ENCODE assay signal across 10 cellular contexts in genomic region chr5:140075371-140075770, GRCh38. TPM values are rescaled to one million over a fixed set of nuclear protein-coding genes. Genes with fewer than 3 reads are reported as not detected.
DNase-seq lines count a peak whose midpoint lies in the region; ATAC-seq, FAIRE-seq and TF ChIP-seq lines count a peak whose summit lies in the region.
"Had no signal": no experiment of that assay in that cellular context is flagged by ENCODE, and none has a peak within 500 bp of the region (broad histone marks: within the 10 kb centered on the region; RNA-seq: fewer than 3 reads in every experiment).

No MANE protein-coding gene starts in this region.

- intact Hi-C loops in K562 (cut with micrococcal nuclease), result no loop called here

- peak in 2 of 3 experiments; percentile 20 to 50; a peak in 3 of 6 replicates for TF ChIP-seq CTCF in K562 (IDR thresholded peaks at IDR 0.05 in 2 of 3, conservative IDR thresholded peaks at IDR 0.05 in 1 of 3; ENCODE audit: insufficient read depth in 2 of 3, low read depth in 1 of 3, low read length in 3 of 3)
- TF ChIP-seq CTCF in neural crest cell (conservative IDR thresholded peaks at IDR 0.05), result peak; percentile 40

- in situ Hi-C loops in K562 (cut with MboI), result no loop called here

- H3K79me2 ChIP-seq in K562 (ENCODE audit: control insufficient read depth, insufficient read depth, low read length), result no peaks in the 10 kb centered on the region

- H3K36me3 Mint-ChIP-seq in neural crest cell (ENCODE audit: low read depth), result no peaks in the 10 kb centered on the region
- H3K36me3 Mint-ChIP-seq: activated CD8-positive, alpha-beta memory T cell treated with anti-CD3 and anti-CD28 coated beads, Interleukin-2, amount 10 ng/mL, durations not matched to agents 7 days and 5 days had no signal

- no peak for FAIRE-seq in K562 (lab: Jason Lieb, UNC)

- H3K4me3 Mint-ChIP-seq in neural crest cell, result no peak overlapping the region
- H3K4me3 Mint-ChIP-seq: activated CD8-positive, alpha-beta memory T cell treated with anti-CD3 and anti-CD28 coated beads, Interleukin-2, amount 10 ng/mL, durations not matched to agents 7 days and 5 days had no signal

- no peaks in the 10 kb centered on the region for H3K36me3 ChIP-seq in K562 (ENCODE audit: control insufficient read depth, insufficient read depth, low read length)

- H3K27me3 ChIP-seq in K562 (ENCODE audit: control insufficient read depth in 2 of 2, insufficient read depth in 2 of 2, low read length in 2 of 2), result no peaks in the 10 kb centered on the region

- H3K4me2 ChIP-seq in K562 (ENCODE audit: insufficient read depth, low read length), result no peak overlapping the region

- TF ChIP-seq EP300 in K562 (IDR thresholded peaks at IDR 0.05; ENCODE audit: low read length), result no peak

- H4K20me1 ChIP-seq in K562 (replicated peaks; ENCODE audit: control insufficient read depth, insufficient read depth, low read length), result no peaks in the 10 kb centered on the region

- CTCF ChIA-PET in K562 (lab: Yijun Ruan, JAX; ENCODE audit: low intra/inter-chr PET ratio), result interaction anchor here (0.6 to 5.3 kb wide), 6 partner anchors 25 to 276 kb away, joined by 3 to 73 read pairs (median 4); no protein-coding TSS in a partner anchor

- no peaks in the 10 kb centered on the region for H3K4me1 Mint-ChIP-seq in neural crest cell

- H3K9ac ChIP-seq in K562 (ENCODE audit: insufficient read depth in 1 of 2, low read depth in 2 of 2, low read length in 2 of 2), result no peak overlapping the region

- 0% methylated on average over 2 of the region's 2 CpGs for WGBS in K562 (ENCODE audit: insufficient coverage, low coverage, missing lambda C conversion rate)

- no peak overlapping the region for H2AFZ ChIP-seq in K562 (ENCODE audit: low read depth, low read length)

- no peaks in the 10 kb centered on the region for H3K9me1 ChIP-seq in K562 (ENCODE audit: control insufficient read depth, insufficient read depth, low read length)

- POLR2A ChIA-PET in K562 (lab: Yijun Ruan, JAX), result interaction anchor here (0.7 kb wide), 1 partner anchor 68 kb away, joined by 3 read pairs; no protein-coding TSS in a partner anchor

- no peak overlapping the region for H3K27ac ChIP-seq in K562 (ENCODE audit: extremely low read depth, low read depth, low read length)

- no TSS peak for BruUV-seq in K562 (replicated peaks; lab: Mats Ljungman, UMichigan)

- peak; percentile 5 for DNase-seq in NCI-H1436 (lab: John Stamatoyannopoulos, UW)
- DNase-seq in NCI-H1436 treated with DMSO at 0.1 percent for 48 hours (lab: John Stamatoyannopoulos, UW), result no peak
- peak; percentile 7 for DNase-seq in LoVo (ENCODE audit: low spot score)
- DNase-seq in K562 (ENCODE audit: extremely low read depth in 1 of 4, low spot score in 3 of 4), result no peak
- no peak for DNase-seq in neural crest cell (ENCODE audit: low read depth, low spot score)
- DNase-seq in middle frontal gyrus (ENCODE audit: extremely low spot score, low spot score), result no peak
- DNase-seq: activated CD8-positive, alpha-beta memory T cell treated with anti-CD3 and anti-CD28 coated beads, Interleukin-2, amount 10 ng/mL, durations not matched to agents 7 days and 5 days; SIG-M5 had no signal

- H3K4me3 ChIP-seq in K562, result no peak overlapping the region

- H3K9me3 ChIP-seq in K562 (replicated peaks; ENCODE audit: control insufficient read depth, insufficient read depth, low read depth, low read length), result no peaks in the 10 kb centered on the region

- no peaks in the 10 kb centered on the region for H3K9me3 Mint-ChIP-seq in neural crest cell

- TF ChIP-seq POLR2A in K562 (conservative IDR thresholded peaks at IDR 0.05), result no peak

- H3K27ac Mint-ChIP-seq in neural crest cell (ENCODE audit: unreplicated experiment), result no peak overlapping the region
- H3K27ac Mint-ChIP-seq: activated CD8-positive, alpha-beta memory T cell treated with anti-CD3 and anti-CD28 coated beads, Interleukin-2, amount 10 ng/mL, durations not matched to agents 7 days and 5 days had no signal

- peak; percentile 49; the same call in 1 of the 3 replicates for ATAC-seq in K562
- no peak for ATAC-seq in HG03442 (IDR thresholded peaks at IDR 0.05; ENCODE audit: unreplicated experiment)
- no peak for ATAC-seq in HG03469 (IDR thresholded peaks at IDR 0.05; ENCODE audit: unreplicated experiment)
- ATAC-seq: activated CD8-positive, alpha-beta memory T cell treated with anti-CD3 and anti-CD28 coated beads, Interleukin-2, amount 10 ng/mL, durations not matched to agents 7 days and 5 days had no signal

- peaks cover 96% of the 10 kb centered on the region for H3K27me3 Mint-ChIP-seq in neural crest cell (ENCODE audit: low read depth)

- peak; percentile 39 to 66 for TF ChIP-seq RAD21 in K562 (CRISPR knock-in tag; conservative IDR thresholded peaks at IDR 0.05 in 1 of 2, IDR thresholded peaks at IDR 0.05 in 1 of 2)

- no peaks in the 10 kb centered on the region for H3K4me1 ChIP-seq in K562 (replicated peaks in 1 of 2; ENCODE audit: control insufficient read depth in 2 of 2, insufficient read depth in 2 of 2, low read length in 2 of 2)

RNA-seq across cellular contexts. Expression of gene NRG2, which starts 32.3 kb away (rescaled TPM):
- not detected in 2 replicates for total RNA-seq in K562 (2011; cell fraction: chromatin; rRNA removed; ENCODE audit: low replicate concordance)
- not detected in 2 replicates for total RNA-seq in K562 (2011; cell fraction: nucleolus; rRNA removed)
- not detected in 2 replicates for total RNA-seq in K562 (2011; cell fraction: nucleoplasm; rRNA removed)
- total RNA-seq in K562 (2014; rRNA removed) (not detected in 2 replicates), K562 (2014; rRNA removed; fragmentation: Illumina TruSeq; extraction: Trizol) (not detected in 2 replicates), K562 (2015; rRNA removed; fragmentation: Illumina TruSeq; extraction: Trizol) (not detected in 2 replicates), K562 (2021) (0.07 TPM in 1 of 2 replicates, not detected in the other), neural crest cell (0.64 and 0.82 TPM in 2 replicates)
- polyA plus RNA-seq in K562 (2011; rRNA removed) (not detected in 2 replicates), K562 (2014; fragmentation: Illumina TruSeq; extraction: Trizol) (not detected in 2 replicates), K562 (2014; fragmentation: Nextera tagmentation; extraction: Ambion mirVana) (not detected), K562 (2014; rRNA removed) (not detected in 2 replicates)
- 0.09 and 0.13 TPM in 2 replicates for polyA plus RNA-seq in K562 (2011; cell fraction: cytosol; rRNA removed)
- not detected in 2 replicates for polyA plus RNA-seq in K562 (2011; cell fraction: nucleus; rRNA removed)
- polyA plus RNA-seq in K562 (2012), result 0.10 and 0.29 TPM in 2 replicates
- polyA minus RNA-seq in K562 (2011; rRNA and poly(A)+ RNA removed), result not detected in 2 replicates
- not detected in 2 replicates for polyA minus RNA-seq in K562 (2011; cell fraction: cytosol; rRNA and poly(A)+ RNA removed)
- not detected in 2 replicates for polyA minus RNA-seq in K562 (2011; cell fraction: nucleus; rRNA and poly(A)+ RNA removed)

RNA-seq across cellular contexts. Expression of gene PURA, which starts 38.5 kb away (rescaled TPM):
- total RNA-seq in K562 (2011; cell fraction: chromatin; rRNA removed; ENCODE audit: low replicate concordance), result 3.0 and 12.0 TPM in 2 replicates
- 3.2 and 4.1 TPM in 2 replicates for total RNA-seq in K562 (2011; cell fraction: nucleolus; rRNA removed)
- total RNA-seq in K562 (2011; cell fraction: nucleoplasm; rRNA removed), result 7.8 and 14.4 TPM in 2 replicates
- total RNA-seq in K562 (2014; rRNA removed) (10.7 and 13.8 TPM in 2 replicates), K562 (2014; rRNA removed; fragmentation: Illumina TruSeq; extraction: Trizol) (5.5 and 6.0 TPM in 2 replicates), K562 (2015; rRNA removed; fragmentation: Illumina TruSeq; extraction: Trizol) (5.4 and 6.7 TPM in 2 replicates), K562 (2021) (10.6 and 11.1 TPM in 2 replicates), neural crest cell (5.5 and 5.7 TPM in 2 replicates)
- polyA plus RNA-seq in K562 (2011; rRNA removed) (3.7 and 4.2 TPM in 2 replicates), K562 (2014; fragmentation: Illumina TruSeq; extraction: Trizol) (4.7 and 5.6 TPM in 2 replicates), K562 (2014; fragmentation: Nextera tagmentation; extraction: Ambion mirVana) (1 to 10 TPM; 3.2 to 4.2 TPM), K562 (2014; rRNA removed) (3.9 and 4.7 TPM in 2 replicates)
- polyA plus RNA-seq in K562 (2011; cell fraction: cytosol; rRNA removed), result 1.4 and 2.0 TPM in 2 replicates
- 3.7 and 4.1 TPM in 2 replicates for polyA plus RNA-seq in K562 (2011; cell fraction: nucleus; rRNA removed)
- 4.9 and 5.4 TPM in 2 replicates for polyA plus RNA-seq in K562 (2012)
- 5.7 and 8.2 TPM in 2 replicates for polyA minus RNA-seq in K562 (2011; rRNA and poly(A)+ RNA removed)
- polyA minus RNA-seq in K562 (2011; cell fraction: cytosol; rRNA and poly(A)+ RNA removed), result 5.3 and 5.8 TPM in 2 replicates
- 6.5 and 12.2 TPM in 2 replicates for polyA minus RNA-seq in K562 (2011; cell fraction: nucleus; rRNA and poly(A)+ RNA removed)

RNA-seq across cellular contexts. Expression of gene IGIP, which starts 50.4 kb away (rescaled TPM):
- 1.4 and 5.9 TPM in 2 replicates for total RNA-seq in K562 (2011; cell fraction: chromatin; rRNA removed; ENCODE audit: low replicate concordance)
- total RNA-seq in K562 (2011; cell fraction: nucleolus; rRNA removed), result 0.67 and 1.2 TPM in 2 replicates
- total RNA-seq in K562 (2011; cell fraction: nucleoplasm; rRNA removed), result 3.4 and 9.5 TPM in 2 replicates
- total RNA-seq in K562 (2014; rRNA removed) (0.73 and 1.3 TPM in 2 replicates), K562 (2014; rRNA removed; fragmentation: Illumina TruSeq; extraction: Trizol) (1.4 and 1.5 TPM in 2 replicates), K562 (2015; rRNA removed; fragmentation: Illumina TruSeq; extraction: Trizol) (1.4 and 1.6 TPM in 2 replicates), K562 (2021) (1.1 and 1.2 TPM in 2 replicates), neural crest cell (1.1 and 1.4 TPM in 2 replicates)
- polyA plus RNA-seq in K562 (2011; rRNA removed) (1.0 and 1.2 TPM in 2 replicates), K562 (2014; fragmentation: Illumina TruSeq; extraction: Trizol) (0.96 and 1.5 TPM in 2 replicates), K562 (2014; fragmentation: Nextera tagmentation; extraction: Ambion mirVana) (under 1 TPM; 0.52 to 0.69 TPM), K562 (2014; rRNA removed) (0.91 and 1.1 TPM in 2 replicates)
- polyA plus RNA-seq in K562 (2011; cell fraction: cytosol; rRNA removed), result 0.19 and 0.86 TPM in 2 replicates
- 2.3 and 4.8 TPM in 2 replicates for polyA plus RNA-seq in K562 (2011; cell fraction: nucleus; rRNA removed)
- polyA plus RNA-seq in K562 (2012), result 1.1 and 2.3 TPM in 2 replicates
- 1.4 and 2.2 TPM in 2 replicates for polyA minus RNA-seq in K562 (2011; rRNA and poly(A)+ RNA removed)
- 0.57 and 0.64 TPM in 2 replicates for polyA minus RNA-seq in K562 (2011; cell fraction: cytosol; rRNA and poly(A)+ RNA removed)
- polyA minus RNA-seq in K562 (2011; cell fraction: nucleus; rRNA and poly(A)+ RNA removed), result 1.3 and 3.1 TPM in 2 replicates

Comparison
In these comparisons a context has a peak if more than half of its experiments do, and no peak if none do; other contexts are left out.
1. DNase-seq: peak in NCI-H1436 (single experiment) and LoVo (single experiment); none in NCI-H1436 treated with DMSO at 0.1 percent for 48 hours (single experiment), K562 (0 of 4), neural crest cell (single experiment) and middle frontal gyrus (single experiment).